Comparison of ENCODE assay signal across 21 cellular contexts in the genomic region with DNA sequence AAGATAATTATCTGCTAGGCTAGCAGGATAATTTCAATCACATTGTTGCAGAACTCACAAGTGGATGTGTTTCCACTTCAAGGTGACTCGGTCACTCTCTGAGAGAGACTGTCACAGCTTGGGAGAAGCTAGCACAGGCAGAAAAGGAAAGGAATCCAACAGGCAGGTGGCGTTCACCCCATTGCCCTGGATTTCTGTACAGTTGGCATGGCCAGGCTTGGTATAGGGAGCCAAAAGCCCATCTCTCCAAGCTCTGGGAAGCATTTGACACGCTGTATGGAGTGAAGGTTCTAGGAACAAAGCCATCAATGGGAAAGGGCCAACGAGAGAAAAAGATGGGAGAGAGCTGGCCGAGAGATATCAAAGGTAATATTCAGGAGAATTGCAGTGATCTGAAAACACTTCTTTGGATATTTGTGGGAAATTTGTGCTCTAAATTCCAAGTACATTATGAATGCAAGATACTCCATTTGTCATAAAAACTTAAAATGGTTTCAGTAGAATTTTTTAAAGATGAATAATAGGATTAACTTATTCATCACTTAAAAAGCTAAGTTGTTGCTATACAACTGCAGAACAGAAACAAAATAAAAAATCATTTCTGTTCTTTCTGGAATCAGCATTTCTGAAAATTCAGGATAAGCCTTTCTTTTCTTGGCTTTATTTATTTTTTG.
DNase-seq lines count a peak whose midpoint lies in the region; ATAC-seq and TF ChIP-seq lines count a peak whose summit lies in the region.
"Had no signal": no experiment of that assay in that cellular context is flagged by ENCODE, and none has a peak within 500 bp of the region (broad histone marks: within the 10 kb centered on the region; RNA-seq: fewer than 3 reads in every experiment).

No MANE protein-coding gene starts in this region.

- no peaks in the 10 kb centered on the region for H4K20me1 ChIP-seq in IMR-90 (ENCODE audit: insufficient read depth, low read length)
- H4K20me1 ChIP-seq: BLaER1 treated with 17β-estradiol and CSF1 and Interleukin-3, amounts not matched to agents 10 nM and 100 nM had no signal

- DNase-seq in left ventricle myocardium inferior (no peak), right atrium auricular region (ENCODE audit: low spot score) (no peak), IMR-90 (peak; percentile 36), cerebellum (ENCODE audit: low spot score) (peak; percentile 79), stromal cell of bone marrow (ENCODE audit: low read depth) (peak; percentile 3), 8988T (no peak), left colon (no peak), NCI-H524 treated with DMSO at 0.1 percent for 48 hours (lab: John Stamatoyannopoulos, UW) (no peak)
- DNase-seq: activated CD4-positive, alpha-beta T cell treated with anti-CD3 and anti-CD28 coated beads for 36 hours; activated gamma-delta T cell treated with Interleukin-2 at 50 U/mL for 16 hours; Caco-2; DMS79; midbrain; naive thymus-derived CD4-positive, alpha-beta T cell; NCI-H1694 treated with DMSO at 0.1 percent for 48 hours; NCI-H2171 treated with DMSO at 0.1 percent for 48 hours; NCI-H748 treated with DMSO at 0.1 percent for 48 hours; nucleus accumbens had no signal

- H3K27ac ChIP-seq in left ventricle myocardium inferior (replicated peaks) (no peak overlapping the region), right atrium auricular region (no peak overlapping the region), IMR-90 (ENCODE audit: insufficient read depth, low read length) (no peak overlapping the region)
- H3K27ac ChIP-seq: BLaER1 treated with 17β-estradiol and CSF1 and Interleukin-3, amounts not matched to agents 10 nM and 100 nM; tibial nerve had no signal

- H3K27me3 ChIP-seq in left ventricle myocardium inferior (ENCODE audit: low read depth): peaks cover 4% of the 10 kb centered on the region
- H3K27me3 ChIP-seq in right atrium auricular region: no peaks in the 10 kb centered on the region
- peaks cover 2% of the 10 kb centered on the region; the same call in 1 of the 2 replicates for H3K27me3 ChIP-seq in IMR-90 (ENCODE audit: control insufficient read depth, insufficient read depth, low read length)
- H3K27me3 ChIP-seq: BLaER1 treated with 17β-estradiol and CSF1 and Interleukin-3, amounts not matched to agents 10 nM and 100 nM; tibial nerve had no signal

- intact Hi-C loops in left ventricle myocardium inferior (cut with micrococcal nuclease) (no loop called here), IMR-90 (cut with micrococcal nuclease) (no loop called here), left colon (cut with DNase I, micrococcal nuclease) (no loop called here)

- H4K8ac ChIP-seq in IMR-90 (ENCODE audit: low read depth in 2 of 2, low read length in 2 of 2): peak overlapping the region in 1 of 2 experiments; percentile 50; a peak in 1 of 4 replicates

- ATAC-seq in IMR-90 (ENCODE audit: low read depth) (peak; percentile 49), left colon (no peak)
- ATAC-seq: activated CD4-positive, alpha-beta T cell treated with anti-CD3 and anti-CD28 coated beads for 36 hours; GM12878; naive thymus-derived CD4-positive, alpha-beta T cell had no signal

- H2BK120ac ChIP-seq in IMR-90 (ENCODE audit: low read depth, low read length): peak overlapping the region; percentile 56; the same call in 1 of the 2 replicates

- H3K9ac ChIP-seq in IMR-90 (ENCODE audit: low read depth, low read length): no peak overlapping the region
- H3K9ac ChIP-seq: BLaER1 treated with 17β-estradiol and CSF1 and Interleukin-3, amounts not matched to agents 10 nM and 100 nM had no signal

- no peaks in the 10 kb centered on the region for H3K79me1 ChIP-seq in IMR-90 (ENCODE audit: low read depth in 1 of 2, low read length in 2 of 2)

- no TSS peak for BruUV-seq in IMR-90 (replicated peaks; lab: Mats Ljungman, UMichigan)

- TF ChIP-seq POLR2A in IMR-90 (IDR thresholded peaks at IDR 0.05; ENCODE audit: low read depth, low read length): no peak

- no peak for TF ChIP-seq RAD21 in IMR-90 (IDR thresholded peaks at IDR 0.05; ENCODE audit: low read length)

- in situ Hi-C loops in IMR-90 (cut with MboI; ENCODE audit: low sequenced_read_pairs): no loop called here

- H3K56ac ChIP-seq in IMR-90 (ENCODE audit: extremely low read depth, insufficient read depth, low read length): no peak overlapping the region

- peak overlapping the region; percentile 70 for H2AFZ ChIP-seq in IMR-90 (replicated peaks; ENCODE audit: low read length, poor library complexity)

- no peak overlapping the region for H3K18ac ChIP-seq in IMR-90 (ENCODE audit: low read depth, low read length)

- peaks cover 4% of the 10 kb centered on the region for H3K4me1 ChIP-seq in left ventricle myocardium inferior
- H3K4me1 ChIP-seq in right atrium auricular region: no peaks in the 10 kb centered on the region
- no peaks in the 10 kb centered on the region; the same call in 1 of the 2 replicates for H3K4me1 ChIP-seq in IMR-90 (ENCODE audit: control insufficient read depth, insufficient read depth, low read length)
- H3K4me1 ChIP-seq: Caco-2, tibial nerve had no signal

- H2BK15ac ChIP-seq in IMR-90 (ENCODE audit: low read depth, low read length): no peak overlapping the region

- TF ChIP-seq CTCF in left ventricle myocardium inferior (IDR thresholded peaks at IDR 0.05; ENCODE audit: borderline replicate concordance) (peak; percentile 22), right atrium auricular region (IDR thresholded peaks at IDR 0.05) (no peak), IMR-90 (conservative IDR thresholded peaks at IDR 0.05; ENCODE audit: low read depth, low read length) (no peak)

- 0 out of 2 replicates have a peak, but pooled peaks cover 3% of the 10 kb centered on the region for H3K9me1 ChIP-seq in IMR-90 (ENCODE audit: insufficient read depth, low read length)

- no peaks in the 10 kb centered on the region for H3K36me3 ChIP-seq in left ventricle myocardium inferior
- no peaks in the 10 kb centered on the region for H3K36me3 ChIP-seq in right atrium auricular region
- no peaks in the 10 kb centered on the region for H3K36me3 ChIP-seq in IMR-90 (ENCODE audit: control insufficient read depth, insufficient read depth, low read length)
- H3K36me3 ChIP-seq: BLaER1 treated with 17β-estradiol and CSF1 and Interleukin-3, amounts not matched to agents 10 nM and 100 nM; tibial nerve had no signal

- H2BK20ac ChIP-seq in IMR-90 (ENCODE audit: low read depth, low read length): peak overlapping the region; percentile 61; the same call in 1 of the 2 replicates

- H3K9me3 ChIP-seq in left ventricle myocardium inferior (replicated peaks) (no peaks in the 10 kb centered on the region), right atrium auricular region (no peaks in the 10 kb centered on the region), IMR-90 (ENCODE audit: control insufficient read depth, insufficient read depth, low read length) (no peaks in the 10 kb centered on the region)
- H3K9me3 ChIP-seq: BLaER1 treated with 17β-estradiol and CSF1 and Interleukin-3, amounts not matched to agents 10 nM and 100 nM; Caco-2; tibial nerve had no signal

- peak overlapping the region; percentile 48; the same call in 1 of the 2 replicates for H3K4ac ChIP-seq in IMR-90 (ENCODE audit: low read depth, low read length)

- H3K4me3 ChIP-seq in left ventricle myocardium inferior (no peak overlapping the region), right atrium auricular region (no peak overlapping the region), IMR-90 (ENCODE audit: insufficient read depth, low read depth, low read length) (no peak overlapping the region)
- H3K4me3 ChIP-seq: BLaER1 treated with 17β-estradiol and CSF1 and Interleukin-3, amounts not matched to agents 10 nM and 100 nM; GM12878; tibial nerve had no signal

- POLR2A ChIA-PET in IMR-90 (lab: Charles Lee; ENCODE audit: unreplicated experiment): no interaction called here

- H2AK9ac ChIP-seq in IMR-90 (replicated peaks; ENCODE audit: low read depth, low read length, poor library complexity): no peak overlapping the region

- peak overlapping the region; percentile 32 for H2BK5ac ChIP-seq in IMR-90 (ENCODE audit: low read depth, low read length, poor library complexity, severe bottlenecking)

- no peak overlapping the region for H4K5ac ChIP-seq in IMR-90 (ENCODE audit: low read depth, low read length)

- H2AK5ac ChIP-seq in IMR-90 (ENCODE audit: low read depth, low read length): no peak overlapping the region

- H3K23ac ChIP-seq in IMR-90 (ENCODE audit: low read depth, low read length): no peak overlapping the region

- 80% methylated on average over 1 of the region's 5 CpGs; no CpG with 5 or more reads in 1 of the 2 experiments for WGBS in IMR-90 (ENCODE audit: extremely low coverage in 2 of 2, insufficient read length in 1 of 2), 2 experiments

- H4K91ac ChIP-seq in IMR-90 (ENCODE audit: insufficient read depth, low read depth, low read length): peak overlapping the region; percentile 3; the same call in 1 of the 2 replicates

- CTCF ChIA-PET in IMR-90 (lab: Yijun Ruan, JAX): no interaction called here

- peak overlapping the region; percentile 31; the same call in 1 of the 2 replicates for H3K14ac ChIP-seq in IMR-90 (replicated peaks; ENCODE audit: low read depth, low read length)

- dilution Hi-C loops in IMR-90 (cut with HindIII; ENCODE audit: low sequenced_read_pairs, unreplicated experiment): no loop called here

- H3K4me2 ChIP-seq in IMR-90 (ENCODE audit: low read depth, low read length): no peak overlapping the region; the same call in 1 of the 2 replicates
- H3K4me2 ChIP-seq: BLaER1 treated with 17β-estradiol and CSF1 and Interleukin-3, amounts not matched to agents 10 nM and 100 nM had no signal

TF ChIP-seq in IMR-90, 13 proteins besides CTCF, POLR2A, EP300 and RAD21:
- no peak for TF ChIP-seq MAZ (IDR thresholded peaks at IDR 0.05; ENCODE audit: borderline replicate concordance, low read depth, low read length)
- 0 out of 2 replicates have a peak, but pooled peaks have one; percentile 24 for TF ChIP-seq MAFK (IDR thresholded peaks at IDR 0.05; ENCODE audit: low read depth, low read length)

Comparison
In these comparisons a context has a peak if more than half of its experiments do, and no peak if none do; other contexts are left out.
1. DNase-seq: peak in IMR-90 (single experiment), cerebellum (single experiment) and stromal cell of bone marrow (single experiment); none in left ventricle myocardium inferior (single experiment), right atrium auricular region (single experiment), 8988T (single experiment), left colon (0 of 2) and NCI-H524 treated with DMSO at 0.1 percent for 48 hours (single experiment).